ENCODE assay signal across 24 cellular contexts in genomic region chr10:110825510-110825909, GRCh38.
"Had no signal": no experiment of that assay in that cellular context is flagged by ENCODE, and none has a peak within 500 bp of the region (broad histone marks: within the 10 kb centered on the region; RNA-seq: fewer than 3 reads in every experiment).

No MANE protein-coding gene starts in this region.

- H3K27ac Mint-ChIP-seq: activated naive CD8-positive, alpha-beta T cell treated with anti-CD3 and anti-CD28 coated beads, Interleukin-2, amount 10 ng/mL, durations not matched to agents 7 days and 5 days; activated T-helper 2 cell treated with anti-CD3 and anti-CD28 coated beads, Interferon-gamma antibody, Interleukin-2, Interleukin-4, amounts not matched to agents 10 μg/mL and 5 μg/mL and 100 μg/mL, durations not matched to agents 14 hours and 24 hours and 36 hours; dendritic cell treated with granulocyte-macrophage colony-stimulating factor and Interleukin-4, amounts not matched to agents 40 ng/mL and 50 ng/mL, for 4 days; memory B cell; neural progenitor cell; stimulated activated naive CD8-positive, alpha-beta T cell treated with anti-CD3 and anti-CD28 coated beads, Interleukin-15, amount 100 ng/mL, for 72 hours; T-helper 17 cell had no signal

- H3K27me3 Mint-ChIP-seq: activated naive CD8-positive, alpha-beta T cell treated with anti-CD3 and anti-CD28 coated beads, Interleukin-2, amount 10 ng/mL, durations not matched to agents 7 days and 5 days; memory B cell; naive B cell; stimulated activated naive CD8-positive, alpha-beta T cell treated with anti-CD3 and anti-CD28 coated beads, Interleukin-15, amount 100 ng/mL, for 72 hours; T-helper 17 cell; type B pancreatic cell had no signal

- ATAC-seq: activated T-cell treated with anti-CD3 and anti-CD28 coated beads, Interleukin-2, amount 50 U/mL, for 4 hours; foreskin keratinocyte; mucosa of descending colon; stimulated activated naive CD8-positive, alpha-beta T cell treated with anti-CD3 and anti-CD28 coated beads, Interleukin-15, amount 100 ng/mL, for 72 hours; T-helper 17 cell had no signal

- H3K9me3 Mint-ChIP-seq: activated naive CD8-positive, alpha-beta T cell treated with anti-CD3 and anti-CD28 coated beads, Interleukin-2, amount 10 ng/mL, durations not matched to agents 7 days and 5 days; activated T-cell treated with anti-CD3 and anti-CD28 coated beads, Interleukin-2, amount 50 U/mL, for 4 hours; activated T-helper 2 cell treated with anti-CD3 and anti-CD28 coated beads, Interferon-gamma antibody, Interleukin-2, Interleukin-4, amounts not matched to agents 10 μg/mL and 5 μg/mL and 100 μg/mL, durations not matched to agents 14 hours and 24 hours and 36 hours; dendritic cell treated with granulocyte-macrophage colony-stimulating factor and Interleukin-4, amounts not matched to agents 40 ng/mL and 50 ng/mL, for 4 days; memory B cell; naive B cell; neural progenitor cell; stimulated activated naive CD8-positive, alpha-beta T cell treated with anti-CD3 and anti-CD28 coated beads, Interleukin-15, amount 100 ng/mL, for 72 hours; type B pancreatic cell had no signal

- H3K4me3 ChIP-seq: mucosa of descending colon, neural progenitor cell, SK-N-MC, suprapubic skin had no signal

- H3K36me3 Mint-ChIP-seq: activated naive CD8-positive, alpha-beta T cell treated with anti-CD3 and anti-CD28 coated beads, Interleukin-2, amount 10 ng/mL, durations not matched to agents 7 days and 5 days; memory B cell; naive B cell; neural progenitor cell; type B pancreatic cell had no signal

- H3K4me3 Mint-ChIP-seq: activated naive CD8-positive, alpha-beta T cell treated with anti-CD3 and anti-CD28 coated beads, Interleukin-2, amount 10 ng/mL, durations not matched to agents 7 days and 5 days; activated T-cell treated with anti-CD3 and anti-CD28 coated beads, Interleukin-2, amount 50 U/mL, for 4 hours; dendritic cell treated with granulocyte-macrophage colony-stimulating factor and Interleukin-4, amounts not matched to agents 40 ng/mL and 50 ng/mL, for 4 days; memory B cell; naive B cell; neural progenitor cell; stimulated activated naive CD8-positive, alpha-beta T cell treated with anti-CD3 and anti-CD28 coated beads, Interleukin-15, amount 100 ng/mL, for 72 hours; T-helper 17 cell; type B pancreatic cell had no signal

- H3K27me3 ChIP-seq: foreskin keratinocyte, neural progenitor cell, suprapubic skin had no signal

- DNase-seq: activated CD4-positive, alpha-beta T cell treated with anti-CD3 and anti-CD28 coated beads for 4 hours; activated CD4-positive, alpha-beta T cell treated with anti-CD3 and anti-CD28 coated beads, Interleukin-2, amount 50 U/mL, for 48 hours; activated CD4-positive, CD25-positive, alpha-beta regulatory T cell; activated CD8-positive, alpha-beta memory T cell treated with anti-CD3 and anti-CD28 coated beads, Interleukin-2, amount 50 U/mL, for 48 hours; activated naive CD4-positive, alpha-beta T cell treated with Interleukin-2 at 50 U/mL for 16 hours; activated naive CD8-positive, alpha-beta T cell treated with anti-CD3 and anti-CD28 coated beads, Interleukin-2, amount 10 ng/mL, durations not matched to agents 7 days and 5 days; activated T-cell treated with anti-CD3 and anti-CD28 coated beads, Interleukin-2, amount 50 U/mL, for 4 hours; amniotic stem cell; effector CD4-positive, alpha-beta T cell; erythroblast; foreskin keratinocyte; mucosa of descending colon; naive B cell; stimulated activated CD4-positive, alpha-beta T cell treated with anti-CD3 and anti-CD28 coated beads, Interleukin-1b, Interleukin-23, amount 100 ng/mL, for 48 hours; stimulated activated naive CD8-positive, alpha-beta T cell treated with anti-CD3 and anti-CD28 coated beads, Interleukin-15, amount 100 ng/mL, for 72 hours; SW 1271; T-helper 17 cell had no signal

- H3K9me3 ChIP-seq: mucosa of descending colon, suprapubic skin had no signal

- H3K27ac ChIP-seq: foreskin keratinocyte, neural progenitor cell, SK-N-MC, suprapubic skin had no signal

- H3K4me1 ChIP-seq: foreskin keratinocyte had no signal

- H3K36me3 ChIP-seq: neural progenitor cell, suprapubic skin had no signal
